In the genomic region with DNA sequence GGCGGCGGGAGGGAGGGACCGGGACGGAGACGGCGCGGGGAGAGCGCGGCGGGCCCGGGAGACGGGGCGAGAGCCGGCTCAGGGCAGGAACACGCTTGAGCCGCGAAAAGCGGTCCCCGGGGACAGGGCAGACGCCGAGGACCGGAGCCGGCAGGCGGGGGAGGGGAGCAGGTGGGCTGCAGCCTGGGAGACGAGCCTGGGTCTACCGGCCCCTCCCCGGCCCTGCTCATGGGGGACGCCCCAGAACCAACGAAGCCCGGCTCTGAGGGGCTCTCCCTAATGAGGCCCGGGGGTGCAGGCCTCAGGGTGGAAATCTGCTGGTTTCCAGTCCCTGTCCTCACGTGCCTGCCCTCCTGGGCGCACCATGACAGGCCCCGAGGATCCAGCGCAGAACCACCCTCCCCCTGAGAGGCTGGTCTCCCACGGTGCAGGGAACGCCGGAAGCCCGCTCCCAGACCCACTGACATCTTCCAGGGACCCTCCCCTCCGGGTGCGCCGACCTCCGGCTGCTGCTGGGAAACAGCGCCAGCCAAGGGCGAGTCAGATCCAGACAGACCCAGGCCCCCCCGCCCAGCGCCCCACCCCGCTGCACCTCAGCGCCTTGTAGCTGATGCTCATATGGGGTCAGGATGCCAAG, we compare ENCODE assay signal across 7 cellular contexts. TPM values are rescaled to one million over a fixed set of nuclear protein-coding genes. Genes with fewer than 3 reads are reported as not detected.
DNase-seq lines count a peak whose midpoint lies in the region; ATAC-seq and TF ChIP-seq lines count a peak whose summit lies in the region.
"Had no signal": no experiment of that assay in that cellular context is flagged by ENCODE, and none has a peak within 500 bp of the region (broad histone marks: within the 10 kb centered on the region; RNA-seq: fewer than 3 reads in every experiment).

No MANE protein-coding gene starts in this region.

- H3K4me3 ChIP-seq in cardiac muscle cell (peak overlapping the region; percentile 92), suprapubic skin (peak overlapping the region; percentile 54)

- no peaks in the 10 kb centered on the region for H3K27me3 ChIP-seq in cardiac muscle cell
- H3K27me3 ChIP-seq in suprapubic skin, result peaks cover 85% of the 10 kb centered on the region
- H3K27me3 ChIP-seq: pancreas had no signal

- H3K27ac ChIP-seq in cardiac muscle cell (peak overlapping the region; percentile 22), suprapubic skin (no peak overlapping the region)
- H3K27ac ChIP-seq: pancreas had no signal

- TF ChIP-seq CTCF in cardiac muscle cell (IDR thresholded peaks at IDR 0.05; ENCODE audit: low read depth, low read length) (no peak), suprapubic skin (IDR thresholded peaks at IDR 0.05) (no peak)

- DNase-seq in NCI-H748 (lab: John Stamatoyannopoulos, UW; ENCODE audit: unreplicated experiment) (peak; percentile 57), NCI-H748 treated with DMSO at 0.1 percent for 48 hours (lab: John Stamatoyannopoulos, UW) (no peak), cardiac muscle cell (ENCODE audit: low read depth in 1 of 2, low spot score in 1 of 2) (peak in 1 of 2 donors; percentile 62), suprapubic skin (ENCODE audit: low spot score in 2 of 2) (peak in 1 of 2 donors; percentile 62)
- no peak for DNase-seq in stimulated activated naive CD4-positive, alpha-beta T cell (lab: John Stamatoyannopoulos, UW)

- peaks cover 16% of the 10 kb centered on the region for H3K36me3 ChIP-seq in cardiac muscle cell
- no peaks in the 10 kb centered on the region for H3K36me3 ChIP-seq in suprapubic skin
- H3K36me3 ChIP-seq: pancreas had no signal

- H3K4me1 ChIP-seq in cardiac muscle cell (ENCODE audit: low read depth) (peaks cover 53% of the 10 kb centered on the region), suprapubic skin (peaks cover 36% of the 10 kb centered on the region)

- no peaks in the 10 kb centered on the region for H3K9me3 ChIP-seq in cardiac muscle cell (ENCODE audit: low read depth)
- H3K9me3 ChIP-seq in suprapubic skin, result no peaks in the 10 kb centered on the region
- H3K9me3 ChIP-seq: pancreas had no signal

- TF ChIP-seq EP300 in suprapubic skin (IDR thresholded peaks at IDR 0.05), result no peak

- no peak for TF ChIP-seq POLR2A in suprapubic skin (IDR thresholded peaks at IDR 0.05)

- no peak for ATAC-seq in GM21723 (IDR thresholded peaks at IDR 0.05; ENCODE audit: unreplicated experiment)

- 30% methylated on average over 4 of the region's 49 CpGs for WGBS in suprapubic skin

RNA-seq across cellular contexts. Expression of gene EEF1A2, which starts 0.6 kb away (rescaled TPM):
- 1,016 and 1,067 TPM in 2 replicates for total RNA-seq in cardiac muscle cell
- 309 and 337 TPM in 2 replicates for polyA plus RNA-seq in cardiac muscle cell
- 10 to 100 TPM in 3 of 4 donors, 1 to 10 TPM in 1; 4.8 to 13.4 (median 12.0) TPM for total RNA-seq in suprapubic skin

RNA-seq across cellular contexts. Expression of gene PPDPF, which starts 21.1 kb away (rescaled TPM):
- total RNA-seq in cardiac muscle cell, result 248 and 265 TPM in 2 replicates
- 368 and 463 TPM in 2 replicates for polyA plus RNA-seq in cardiac muscle cell
- 100 to 1,000 TPM; 151 to 352 (median 299) TPM for total RNA-seq in suprapubic skin

RNA-seq across cellular contexts. Expression of gene KCNQ2, which starts 27.0 kb away (rescaled TPM):
- 13.7 and 18.0 TPM in 2 replicates for total RNA-seq in cardiac muscle cell
- 17.3 and 18.6 TPM in 2 replicates for polyA plus RNA-seq in cardiac muscle cell
- under 1 TPM in 1 of 4 donors, not detected in 3; 0.76 TPM for total RNA-seq in suprapubic skin

RNA-seq across cellular contexts. Expression of gene PTK6, which starts 37.7 kb away (rescaled TPM):
- total RNA-seq in cardiac muscle cell, result not detected in 2 replicates
- 0.30 and 0.38 TPM in 2 replicates for polyA plus RNA-seq in cardiac muscle cell
- 10 to 100 TPM; 58.0 to 70.6 (median 65.6) TPM for total RNA-seq in suprapubic skin

RNA-seq across cellular contexts. Expression of gene SRMS, which starts 48.1 kb away (rescaled TPM):
- total RNA-seq in cardiac muscle cell, result not detected in 2 replicates
- not detected in 2 replicates for polyA plus RNA-seq in cardiac muscle cell
- 1 to 10 TPM in 1 of 4 donors, not detected in 3; 1.3 TPM for total RNA-seq in suprapubic skin
- total RNA-seq: pancreas had no signal
- polyA plus RNA-seq: pancreas had no signal

Comparison
In these comparisons a context has a peak if more than half of its experiments do, and no peak if none do; other contexts are left out.
1. RNA of gene EEF1A2, which starts 0.6 kb away (total RNA-seq): 1,016 to 1,067 TPM in cardiac muscle cell; 4.8 to 13.4 TPM in suprapubic skin; every median in the first group is over 10 times any median in the second.